ENCODE assay signal across 29 cellular contexts in genomic region chr5:69010443-69010842, GRCh38.
"Had no signal": no experiment of that assay in that cellular context is flagged by ENCODE, and none has a peak within 500 bp of the region (broad histone marks: within the 10 kb centered on the region; RNA-seq: fewer than 3 reads in every experiment).

No MANE protein-coding gene starts in this region.

- DNase-seq: colonic mucosa; effector memory CD4-positive, alpha-beta T cell; erythroblast; esophagus squamous epithelium; foreskin melanocyte; hypothalamus; immature natural killer cell; islet precursor cell; mucosa of descending colon; naive B cell; right cardiac atrium; sigmoid colon; spleen; stimulated activated CD4-positive, alpha-beta T cell treated with anti-CD3 and anti-CD28 coated beads, Interleukin-4, amount 100 ng/mL, for 4 hours; upper lobe of right lung; uterus had no signal

- H3K9ac ChIP-seq: neural progenitor cell, parathyroid adenoma had no signal

- H3K4me2 ChIP-seq: neural progenitor cell had no signal

- H3K4me1 Mint-ChIP-seq: immature natural killer cell; mesothelial cell of epicardium; stimulated activated memory B cell treated with anti-CD40 and anti-IgM and Interleukin-4, amounts not matched to agents 10 μg/mL and 1 μg/mL and 100 μg/mL, for 72 hours had no signal

- H3K9me3 Mint-ChIP-seq: natural killer cell treated with Interleukin-12 subunit alpha and Interleukin-12 subunit beta and Interleukin-15 and Interleukin-18, amount 100 ng/mL, for 72 hours; stimulated activated naive CD8-positive, alpha-beta T cell treated with anti-CD3 and anti-CD28 coated beads, Interleukin-15, Interleukin-2, amounts not matched to agents 100 ng/mL and 50 ng/mL, for 24 hours had no signal

- H3K27ac ChIP-seq: colonic mucosa, esophagus squamous epithelium, neural progenitor cell, parathyroid adenoma, sigmoid colon, spleen, thoracic aorta, tibial nerve, upper lobe of right lung, uterus had no signal

- H3K27me3 ChIP-seq: colonic mucosa, esophagus squamous epithelium, neural progenitor cell, sigmoid colon, spleen, tibial nerve, upper lobe of right lung, uterus had no signal

- H3K4me3 Mint-ChIP-seq: dendritic cell treated with granulocyte-macrophage colony-stimulating factor and Interleukin-4, amounts not matched to agents 40 ng/mL and 50 ng/mL, for 4 days; immature natural killer cell; memory B cell; mesothelial cell of epicardium; naive B cell; natural killer cell treated with Interleukin-12 subunit alpha and Interleukin-12 subunit beta and Interleukin-15 and Interleukin-18, amount 100 ng/mL, for 72 hours; neural progenitor cell; stimulated activated memory B cell treated with anti-CD40 and anti-IgM and Interleukin-4, amounts not matched to agents 10 μg/mL and 1 μg/mL and 100 μg/mL, for 72 hours; stimulated activated naive CD8-positive, alpha-beta T cell treated with anti-CD3 and anti-CD28 coated beads, Interleukin-15, Interleukin-2, amounts not matched to agents 100 ng/mL and 50 ng/mL, for 24 hours had no signal

- H2AFZ ChIP-seq: neural progenitor cell, parathyroid adenoma had no signal

- H3K4me3 ChIP-seq: colonic mucosa, esophagus squamous epithelium, lung, mucosa of descending colon, neural progenitor cell, sigmoid colon, spleen, thoracic aorta, tibial nerve, upper lobe of right lung, uterus had no signal

- H3K36me3 ChIP-seq: colonic mucosa, esophagus squamous epithelium, neural progenitor cell, sigmoid colon, spleen, thoracic aorta, tibial nerve, upper lobe of right lung, uterus had no signal

- H3K79me2 ChIP-seq: parathyroid adenoma had no signal

- H3K27ac Mint-ChIP-seq: dendritic cell treated with granulocyte-macrophage colony-stimulating factor and Interleukin-4, amounts not matched to agents 40 ng/mL and 50 ng/mL, for 4 days; immature natural killer cell; memory B cell; mesothelial cell of epicardium; naive B cell; natural killer cell treated with Interleukin-12 subunit alpha and Interleukin-12 subunit beta and Interleukin-15 and Interleukin-18, amount 100 ng/mL, for 72 hours; neural progenitor cell; progenitor cell of endocrine pancreas; stimulated activated memory B cell treated with anti-CD40 and anti-IgM and Interleukin-4, amounts not matched to agents 10 μg/mL and 1 μg/mL and 100 μg/mL, for 72 hours; stimulated activated naive CD8-positive, alpha-beta T cell treated with anti-CD3 and anti-CD28 coated beads, Interleukin-15, Interleukin-2, amounts not matched to agents 100 ng/mL and 50 ng/mL, for 24 hours had no signal

- ATAC-seq: left lobe of liver; mucosa of descending colon; natural killer cell treated with Interleukin-12 subunit alpha and Interleukin-12 subunit beta and Interleukin-15 and Interleukin-18, amount 100 ng/mL, for 72 hours; right cardiac atrium; stimulated activated memory B cell treated with anti-CD40 and anti-IgM and Interleukin-4, amounts not matched to agents 10 μg/mL and 1 μg/mL and 100 μg/mL, for 72 hours; upper lobe of right lung had no signal

- H3K36me3 Mint-ChIP-seq: immature natural killer cell; mesothelial cell of epicardium; natural killer cell treated with Interleukin-12 subunit alpha and Interleukin-12 subunit beta and Interleukin-15 and Interleukin-18, amount 100 ng/mL, for 72 hours; neural progenitor cell; stimulated activated memory B cell treated with anti-CD40 and anti-IgM and Interleukin-4, amounts not matched to agents 10 μg/mL and 1 μg/mL and 100 μg/mL, for 72 hours had no signal

- H3K9me3 ChIP-seq: colonic mucosa, esophagus squamous epithelium, mucosa of descending colon, sigmoid colon, thoracic aorta, tibial nerve, upper lobe of right lung, uterus had no signal

- H3K4me1 ChIP-seq: colonic mucosa, neural progenitor cell, parathyroid adenoma, sigmoid colon, spleen, upper lobe of right lung had no signal
